In the genomic region with DNA sequence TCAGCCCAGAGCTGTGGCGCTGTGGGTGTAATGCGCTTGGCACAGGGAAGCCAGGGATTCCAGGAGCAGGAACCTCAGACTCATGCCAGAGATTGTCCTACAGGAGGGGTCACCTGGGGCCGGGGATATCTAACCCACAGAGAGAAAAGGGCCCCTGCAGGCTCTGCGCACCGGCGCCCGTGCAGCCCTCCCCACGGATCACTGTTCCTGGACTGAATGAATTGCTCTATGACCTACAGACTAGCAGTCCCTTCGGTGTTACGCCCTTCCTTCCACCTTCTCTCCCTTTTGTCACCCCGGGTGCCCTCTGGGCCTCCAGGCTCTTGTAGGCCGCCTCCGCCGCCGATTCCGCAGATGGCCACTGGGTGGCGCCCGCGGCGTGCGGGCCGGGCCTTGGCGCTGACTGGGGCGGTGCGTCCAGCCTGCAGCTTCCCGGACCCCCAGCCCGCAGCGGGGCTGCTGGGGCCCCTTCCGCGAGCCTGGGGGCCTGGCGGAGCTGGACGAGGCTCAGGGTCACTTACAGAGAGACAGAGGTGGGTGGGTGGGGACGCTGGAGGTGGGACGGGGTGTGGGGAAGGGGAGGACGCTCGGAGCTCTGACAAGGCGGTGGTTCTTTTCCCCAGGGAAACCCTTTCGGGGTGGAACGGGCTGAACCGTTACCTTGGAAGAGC, we compare ENCODE assay signal across 8 cellular contexts.
A peak's percentile ranks its signal among the peaks of the same experiment; 100 is the strongest.
DNase-seq lines count a peak whose midpoint lies in the region; ATAC-seq, FAIRE-seq and TF ChIP-seq lines count a peak whose summit lies in the region.

No MANE protein-coding gene starts in this region.

- H2AFZ ChIP-seq in parathyroid adenoma, result peak overlapping the region; percentile 66

- DNase-seq in A549 (ENCODE audit: low read depth in 1 of 2, low spot score in 1 of 2) (peak; percentile 63 to 85), GM13977 (ENCODE audit: low spot score) (peak; percentile 88), HTR-8/SVneo (ENCODE audit: insufficient read length, low spot score) (peak; percentile 82), RWPE1 (ENCODE audit: low spot score) (peak; percentile 85), activated gamma-delta T cell (lab: John Stamatoyannopoulos, UW) (peak; percentile 38), globus pallidus (ENCODE audit: low spot score) (peak; percentile 20), tibial nerve (ENCODE audit: low spot score in 2 of 2) (peak; percentile 27 to 61)

- H3K36me3 ChIP-seq in parathyroid adenoma (ENCODE audit: control insufficient read depth, insufficient read depth, low read length) (no peaks in the 10 kb centered on the region), tibial nerve (no peaks in the 10 kb centered on the region)

- FAIRE-seq in A549 (lab: Jason Lieb, UNC), result no peak
- FAIRE-seq in HTR-8/SVneo (lab: Jason Lieb, UNC), result no peak

- in situ Hi-C loops in GM13977 (cut with MboI; ENCODE audit: low pct_unique_long_range_greater_than_20kb, low sequenced_read_pairs, unreplicated experiment), result loop anchor here (10.0 to 25.0 kb wide), 2 partner anchors 225 to 747 kb away; no protein-coding TSS in a partner anchor

- CTCF ChIA-PET in A549 (lab: Yijun Ruan, JAX) (interaction anchor here (0.7 to 12.0 kb wide), 53 partner anchors 9 to 306 kb away, joined by 3 to 188 read pairs (median 4); no protein-coding TSS in a partner anchor), RWPE1 (lab: Yijun Ruan, JAX) (interaction anchor here (0.6 to 7.3 kb wide), 13 partner anchors 13 to 281 kb away, joined by 3 to 64 read pairs (median 4); no protein-coding TSS in a partner anchor)

- no peak for TF ChIP-seq EP300 in A549 (IDR thresholded peaks at IDR 0.05)
- no peak for TF ChIP-seq EP300 in tibial nerve (IDR thresholded peaks at IDR 0.05)

- no peak overlapping the region for H3K9ac ChIP-seq in parathyroid adenoma

- TF ChIP-seq POLR2A in A549 (IDR thresholded peaks at IDR 0.05; ENCODE audit: low read length) (no peak), tibial nerve (IDR thresholded peaks at IDR 0.05) (no peak)

- POLR2A ChIA-PET in A549 (lab: Yijun Ruan, JAX), result no interaction called here
- POLR2A ChIA-PET in RWPE1 (lab: Yijun Ruan, JAX; ENCODE audit: low non-redundant PET), result no interaction called here

- H3K4me2 ChIP-seq in A549 (peak overlapping the region; percentile 78), parathyroid adenoma (ENCODE audit: low read length) (peak overlapping the region; percentile 68)

- peak; percentile 92 to 99 for TF ChIP-seq RAD21 in A549 (conservative IDR thresholded peaks at IDR 0.05 in 1 of 2, IDR thresholded peaks at IDR 0.05 in 1 of 2)

- H3K9me3 ChIP-seq in A549, result no peaks in the 10 kb centered on the region; the same call in 2 of the 3 replicates
- H3K9me3 ChIP-seq in parathyroid adenoma (ENCODE audit: control insufficient read depth, low read length), result no peaks in the 10 kb centered on the region
- peaks cover 0 to 3% (median 0%) of the 10 kb centered on the region in 4 donors for H3K9me3 ChIP-seq in tibial nerve

- H3K4me1 ChIP-seq in A549 (no peaks in the 10 kb centered on the region), parathyroid adenoma (no peaks in the 10 kb centered on the region), tibial nerve (peaks cover 0 to 8% (median 3%) of the 10 kb centered on the region in 4 donors)

- no peaks in the 10 kb centered on the region for H3K27me3 ChIP-seq in parathyroid adenoma (ENCODE audit: control insufficient read depth, insufficient read depth, low read length)
- H3K27me3 ChIP-seq in tibial nerve, result peaks cover 0 to 15% of the 10 kb centered on the region in 2 donors

- TF ChIP-seq CTCF in A549 (IDR thresholded peaks at IDR 0.05), result peak; percentile 97
- TF ChIP-seq CTCF in GM13977 (IDR thresholded peaks at IDR 0.05; ENCODE audit: extremely low read depth, insufficient read depth, missing control alignments), result peak; percentile 100
- peak; percentile 98 for TF ChIP-seq CTCF in RWPE1 (conservative IDR thresholded peaks at IDR 0.05; ENCODE audit: low read depth)
- peak; percentile 94 for TF ChIP-seq CTCF in parathyroid adenoma (IDR thresholded peaks at IDR 0.05)
- TF ChIP-seq CTCF in tibial nerve (IDR thresholded peaks at IDR 0.05), result peak; percentile 84 to 97 (median 91)

- 10% methylated on average over 23 of the region's 40 CpGs for WGBS in A549 (ENCODE audit: missing lambda C conversion rate)
- 8% methylated on average over 37 to 38 of the region's 40 CpGs for WGBS in tibial nerve, 2 donors

- H3K4me3 ChIP-seq in A549, result peak overlapping the region; percentile 33
- H3K4me3 ChIP-seq in parathyroid adenoma (ENCODE audit: low read depth, low read length), result no peak overlapping the region
- H3K4me3 ChIP-seq in tibial nerve, result peak overlapping the region in 2 of 4 donors; percentile 9 to 32

- H3K27ac ChIP-seq in A549, result peak overlapping the region in 1 of 2 experiments; percentile 74; a peak in 4 of 6 replicates
- no peak overlapping the region for H3K27ac ChIP-seq in RWPE1
- H3K27ac ChIP-seq in parathyroid adenoma, result no peak overlapping the region
- H3K27ac ChIP-seq in tibial nerve, result no peak overlapping the region

- H3K79me2 ChIP-seq in parathyroid adenoma, result no peaks in the 10 kb centered on the region

- peak; percentile 84 to 97 for ATAC-seq in A549

TF ChIP-seq in A549, 52 proteins besides CTCF, POLR2A, EP300 and RAD21:
- TF ChIP-seq NPAS2 (CRISPR knock-in tag; IDR thresholded peaks at IDR 0.05; ENCODE audit: borderline replicate concordance), result no peak
- no peak for TF ChIP-seq FOXS1 (CRISPR knock-in tag; IDR thresholded peaks at IDR 0.05)
- TF ChIP-seq SMC3 (IDR thresholded peaks at IDR 0.05), result peak; percentile 99
- TF ChIP-seq HDAC2 (IDR thresholded peaks at IDR 0.05), result no peak
- TF ChIP-seq ELK1 (IDR thresholded peaks at IDR 0.05; ENCODE audit: low read depth, low read length), result no peak
- TF ChIP-seq, protein P1, sequence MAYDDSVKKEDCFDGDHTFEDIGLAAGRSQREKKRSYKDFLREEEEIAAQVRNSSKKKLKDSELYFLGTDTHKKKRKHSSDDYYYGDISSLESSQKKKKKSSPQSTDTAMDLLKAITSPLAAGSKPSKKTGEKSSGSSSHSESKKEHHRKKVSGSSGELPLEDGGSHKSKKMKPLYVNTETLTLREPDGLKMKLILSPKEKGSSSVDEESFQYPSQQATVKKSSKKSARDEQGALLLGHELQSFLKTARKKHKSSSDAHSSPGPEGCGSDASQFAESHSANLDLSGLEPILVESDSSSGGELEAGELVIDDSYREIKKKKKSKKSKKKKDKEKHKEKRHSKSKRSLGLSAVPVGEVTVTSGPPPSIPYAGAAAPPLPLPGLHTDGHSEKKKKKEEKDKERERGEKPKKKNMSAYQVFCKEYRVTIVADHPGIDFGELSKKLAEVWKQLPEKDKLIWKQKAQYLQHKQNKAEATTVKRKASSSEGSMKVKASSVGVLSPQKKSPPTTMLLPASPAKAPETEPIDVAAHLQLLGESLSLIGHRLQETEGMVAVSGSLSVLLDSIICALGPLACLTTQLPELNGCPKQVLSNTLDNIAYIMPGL (CRISPR knock-in tag; IDR thresholded peaks at IDR 0.05; ENCODE audit: borderline replicate concordance), result no peak

Comparison
In these comparisons a context has a peak if more than half of its experiments do, and no peak if none do; other contexts are left out.
1. DNase-seq: peak in every context shown above with its lines; median percentile 88 in GM13977; 85 in RWPE1; 82 in HTR-8/SVneo; 74 in A549; 44 in tibial nerve; 38 in activated gamma-delta T cell; 20 in globus pallidus.